2 cellular contexts compared by ENCODE assay signal in the genomic region with DNA sequence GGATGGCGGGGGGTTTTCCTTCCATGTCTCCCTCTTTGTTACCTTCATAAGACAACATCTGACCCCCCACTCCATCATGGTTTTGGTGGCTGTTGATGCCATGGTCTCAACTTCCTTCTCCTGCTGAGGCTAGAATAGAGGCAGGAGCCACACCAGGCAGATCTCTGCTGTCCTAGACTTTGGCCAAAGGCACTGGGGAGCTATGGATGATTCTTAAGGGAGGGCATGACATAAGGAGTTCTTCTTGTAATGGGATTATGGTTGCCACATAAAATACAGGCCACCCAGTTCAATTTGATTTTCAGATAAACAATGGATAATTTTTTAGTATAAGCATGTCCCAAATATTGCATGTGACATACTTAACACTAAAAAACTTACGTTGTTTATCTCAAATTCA.
A peak's percentile ranks its signal among the peaks of the same experiment; 100 is the strongest.
TF ChIP-seq lines count a peak whose summit lies in the region.

No MANE protein-coding gene starts in this region.

TF ChIP-seq in A549, 52 proteins besides CTCF, POLR2A, EP300 and RAD21:
- TF ChIP-seq ZFP36 (IDR thresholded peaks at IDR 0.05; ENCODE audit: borderline replicate concordance, partially characterized antibody) (peak; percentile 72), TFCP2L1 (CRISPR knock-in tag; IDR thresholded peaks at IDR 0.05) (no peak)
- TF ChIP-seq, protein P1, sequence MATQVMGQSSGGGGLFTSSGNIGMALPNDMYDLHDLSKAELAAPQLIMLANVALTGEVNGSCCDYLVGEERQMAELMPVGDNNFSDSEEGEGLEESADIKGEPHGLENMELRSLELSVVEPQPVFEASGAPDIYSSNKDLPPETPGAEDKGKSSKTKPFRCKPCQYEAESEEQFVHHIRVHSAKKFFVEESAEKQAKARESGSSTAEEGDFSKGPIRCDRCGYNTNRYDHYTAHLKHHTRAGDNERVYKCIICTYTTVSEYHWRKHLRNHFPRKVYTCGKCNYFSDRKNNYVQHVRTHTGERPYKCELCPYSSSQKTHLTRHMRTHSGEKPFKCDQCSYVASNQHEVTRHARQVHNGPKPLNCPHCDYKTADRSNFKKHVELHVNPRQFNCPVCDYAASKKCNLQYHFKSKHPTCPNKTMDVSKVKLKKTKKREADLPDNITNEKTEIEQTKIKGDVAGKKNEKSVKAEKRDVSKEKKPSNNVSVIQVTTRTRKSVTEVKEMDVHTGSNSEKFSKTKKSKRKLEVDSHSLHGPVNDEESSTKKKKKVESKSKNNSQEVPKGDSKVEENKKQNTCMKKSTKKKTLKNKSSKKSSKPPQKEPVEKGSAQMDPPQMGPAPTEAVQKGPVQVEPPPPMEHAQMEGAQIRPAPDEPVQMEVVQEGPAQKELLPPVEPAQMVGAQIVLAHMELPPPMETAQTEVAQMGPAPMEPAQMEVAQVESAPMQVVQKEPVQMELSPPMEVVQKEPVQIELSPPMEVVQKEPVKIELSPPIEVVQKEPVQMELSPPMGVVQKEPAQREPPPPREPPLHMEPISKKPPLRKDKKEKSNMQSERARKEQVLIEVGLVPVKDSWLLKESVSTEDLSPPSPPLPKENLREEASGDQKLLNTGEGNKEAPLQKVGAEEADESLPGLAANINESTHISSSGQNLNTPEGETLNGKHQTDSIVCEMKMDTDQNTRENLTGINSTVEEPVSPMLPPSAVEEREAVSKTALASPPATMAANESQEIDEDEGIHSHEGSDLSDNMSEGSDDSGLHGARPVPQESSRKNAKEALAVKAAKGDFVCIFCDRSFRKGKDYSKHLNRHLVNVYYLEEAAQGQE (IDR thresholded peaks at IDR 0.05) = no peak

TF ChIP-seq in K562, 482 proteins besides CTCF, POLR2A, EP300 and RAD21:
- TF ChIP-seq ZNF354B (CRISPR knock-in tag; IDR thresholded peaks at IDR 0.05) (no peak), BCOR (IDR thresholded peaks at IDR 0.05) (0 out of 2 replicates have a peak, but pooled peaks have one; percentile 16), RBM25 (IDR thresholded peaks at IDR 0.05; ENCODE audit: low read depth, low read length, severe bottlenecking) (peak; percentile 85), ZNF584 (CRISPR knock-in tag; IDR thresholded peaks at IDR 0.05; ENCODE audit: low read depth) (no peak), ZFP36 (IDR thresholded peaks at IDR 0.05; ENCODE audit: low read depth, low read length, partially characterized antibody) (peak; percentile 66)
- TF ChIP-seq, protein P2, sequence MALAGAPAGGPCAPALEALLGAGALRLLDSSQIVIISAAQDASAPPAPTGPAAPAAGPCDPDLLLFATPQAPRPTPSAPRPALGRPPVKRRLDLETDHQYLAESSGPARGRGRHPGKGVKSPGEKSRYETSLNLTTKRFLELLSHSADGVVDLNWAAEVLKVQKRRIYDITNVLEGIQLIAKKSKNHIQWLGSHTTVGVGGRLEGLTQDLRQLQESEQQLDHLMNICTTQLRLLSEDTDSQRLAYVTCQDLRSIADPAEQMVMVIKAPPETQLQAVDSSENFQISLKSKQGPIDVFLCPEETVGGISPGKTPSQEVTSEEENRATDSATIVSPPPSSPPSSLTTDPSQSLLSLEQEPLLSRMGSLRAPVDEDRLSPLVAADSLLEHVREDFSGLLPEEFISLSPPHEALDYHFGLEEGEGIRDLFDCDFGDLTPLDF (CRISPR knock-in tag; IDR thresholded peaks at IDR 0.05) = no peak
TF ChIP-seq in K562: peak in this region for 3.
